ENCODE assay signal across 12 cellular contexts in the genomic region with DNA sequence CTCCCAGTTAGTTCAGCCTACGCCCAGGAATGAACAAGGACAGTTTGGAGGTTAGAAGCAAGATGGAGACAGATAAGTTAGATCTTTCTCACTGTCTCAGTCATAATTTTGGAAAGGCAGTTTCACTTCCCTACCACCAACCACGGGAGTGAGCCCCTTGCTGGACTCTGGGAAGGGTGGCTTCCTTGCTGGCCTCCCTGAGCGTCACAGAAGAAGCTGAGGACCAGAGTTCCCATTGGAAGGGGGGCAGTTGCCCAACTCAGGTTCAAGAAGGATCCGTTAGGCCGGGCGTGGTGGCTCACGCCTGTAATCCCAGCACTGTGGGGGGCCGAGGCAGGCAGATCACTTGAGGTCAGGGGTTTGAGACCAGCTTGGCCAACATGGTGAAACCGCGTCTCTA.
DNase-seq lines count a peak whose midpoint lies in the region; FAIRE-seq and TF ChIP-seq lines count a peak whose summit lies in the region.
"Had no signal": no experiment of that assay in that cellular context is flagged by ENCODE, and none has a peak within 500 bp of the region (broad histone marks: within the 10 kb centered on the region; RNA-seq: fewer than 3 reads in every experiment).

No MANE protein-coding gene starts in this region.

- no peaks in the 10 kb centered on the region for H3K36me3 ChIP-seq in KMS-11 (ENCODE audit: insufficient read depth)
- H3K36me3 ChIP-seq: gastroesophageal sphincter had no signal

- peaks cover 4% of the 10 kb centered on the region for H3K9me3 Mint-ChIP-seq in activated CD4-positive, alpha-beta T cell treated with anti-CD3 and anti-CD28 coated beads, Interleukin-2, amount 10 ng/mL, durations not matched to agents 24 days and 14 days
- H3K9me3 Mint-ChIP-seq in activated CD4-positive, alpha-beta memory T cell treated with anti-CD3 and anti-CD28 coated beads for 36 hours = peaks cover 2% of the 10 kb centered on the region
- no peaks in the 10 kb centered on the region for H3K9me3 Mint-ChIP-seq in immature natural killer cell

- intact Hi-C loops in activated CD4-positive, alpha-beta T cell treated with anti-CD3 and anti-CD28 coated beads, Interleukin-2, amount 10 ng/mL, durations not matched to agents 24 days and 14 days (cut with micrococcal nuclease) = loop anchor here (5.0 to 10.0 kb wide), 4 partner anchors 106 to 426 kb away; partner anchors contain the start of gene MAX
- intact Hi-C loops in activated CD4-positive, alpha-beta memory T cell treated with anti-CD3 and anti-CD28 coated beads for 36 hours (cut with micrococcal nuclease) = loop anchor here (5.0 kb wide), 3 partner anchors 94 to 221 kb away; partner anchors contain the start of gene FNTB

- H3K4me3 Mint-ChIP-seq in activated CD4-positive, alpha-beta T cell treated with anti-CD3 and anti-CD28 coated beads, Interleukin-2, amount 10 ng/mL, durations not matched to agents 24 days and 14 days = peak overlapping the region; percentile 74
- no peak overlapping the region for H3K4me3 Mint-ChIP-seq in activated CD4-positive, alpha-beta memory T cell treated with anti-CD3 and anti-CD28 coated beads for 36 hours
- no peak overlapping the region for H3K4me3 Mint-ChIP-seq in immature natural killer cell

- H3K27me3 ChIP-seq in KMS-11 (ENCODE audit: insufficient read depth, low read depth) = no peaks in the 10 kb centered on the region
- H3K27me3 ChIP-seq: gastroesophageal sphincter had no signal

- H3K27me3 Mint-ChIP-seq in activated CD4-positive, alpha-beta T cell treated with anti-CD3 and anti-CD28 coated beads, Interleukin-2, amount 10 ng/mL, durations not matched to agents 24 days and 14 days = no peaks in the 10 kb centered on the region
- peaks cover 2% of the 10 kb centered on the region for H3K27me3 Mint-ChIP-seq in activated CD4-positive, alpha-beta memory T cell treated with anti-CD3 and anti-CD28 coated beads for 36 hours
- H3K27me3 Mint-ChIP-seq in immature natural killer cell (ENCODE audit: low read depth in 3 of 3) = peaks cover 5 to 7% (median 6%) of the 10 kb centered on the region in 3 donors
- H3K27me3 Mint-ChIP-seq: stimulated activated naive CD8-positive, alpha-beta T cell treated with anti-CD3 and anti-CD28 coated beads, Interleukin-15, amount 100 ng/mL, for 72 hours had no signal

- H3K36me3 Mint-ChIP-seq in activated CD4-positive, alpha-beta T cell treated with anti-CD3 and anti-CD28 coated beads, Interleukin-2, amount 10 ng/mL, durations not matched to agents 24 days and 14 days (ENCODE audit: low read depth) = no peaks in the 10 kb centered on the region
- H3K36me3 Mint-ChIP-seq in activated CD4-positive, alpha-beta memory T cell treated with anti-CD3 and anti-CD28 coated beads for 36 hours = peaks cover 4% of the 10 kb centered on the region
- H3K36me3 Mint-ChIP-seq in immature natural killer cell = no peaks in the 10 kb centered on the region

- no peak for FAIRE-seq in H54 (lab: Jason Lieb, UNC)

- no peak overlapping the region for H3K27ac ChIP-seq in KMS-11
- H3K27ac ChIP-seq: gastroesophageal sphincter had no signal

- H3K4me2 ChIP-seq in KMS-11 = peak overlapping the region; percentile 37

- H3K79me2 ChIP-seq in KMS-11 (ENCODE audit: insufficient read depth, low read depth) = no peaks in the 10 kb centered on the region

- DNase-seq in activated CD4-positive, alpha-beta T cell treated with anti-CD3 and anti-CD28 coated beads, Interleukin-2, amount 10 ng/mL, durations not matched to agents 24 days and 14 days = no peak
- DNase-seq in activated CD4-positive, alpha-beta T cell treated with anti-CD3 and anti-CD28 coated beads, Interleukin-2, amount 50 U/mL, for 4 hours = no peak
- DNase-seq in activated CD4-positive, alpha-beta memory T cell treated with anti-CD3 and anti-CD28 coated beads for 36 hours = no peak
- DNase-seq in midbrain (lab: John Stamatoyannopoulos, UW) (peak; percentile 8), A172 (ENCODE audit: low spot score) (no peak), immature natural killer cell (no peak), H54 (ENCODE audit: insufficient read length, low spot score) (no peak)
- DNase-seq: activated CD8-positive, alpha-beta memory T cell treated with anti-CD3 and anti-CD28 coated beads, Interleukin-2, amount 50 U/mL, for 48 hours; NCI-H187 treated with DMSO at 0.1 percent for 48 hours had no signal

- H3K4me3 ChIP-seq in KMS-11 (IDR thresholded peaks at IDR 0.05; ENCODE audit: insufficient read depth, low read depth, low read length) = no peak overlapping the region
- H3K4me3 ChIP-seq: gastroesophageal sphincter had no signal

- no peak overlapping the region for H3K9ac ChIP-seq in KMS-11

- H4K20me1 ChIP-seq in KMS-11 (ENCODE audit: insufficient read depth) = no peaks in the 10 kb centered on the region

- TF ChIP-seq CTCF in KMS-11 (conservative IDR thresholded peaks at IDR 0.05; ENCODE audit: low read depth, low read length) = no peak

- no peak for TF ChIP-seq POLR2A in H54 (IDR thresholded peaks at IDR 0.05; ENCODE audit: low read depth, low read length)

- H2AFZ ChIP-seq in KMS-11 (ENCODE audit: low read depth) = no peak overlapping the region

- peaks cover 74% of the 10 kb centered on the region for H3K4me1 ChIP-seq in KMS-11 (ENCODE audit: low read depth, poor library complexity, severe bottlenecking)
- H3K4me1 ChIP-seq: gastroesophageal sphincter had no signal

- CTCF ChIA-PET in activated CD4-positive, alpha-beta memory T cell treated with anti-CD3 and anti-CD28 coated beads for 36 hours (lab: Charles Lee) = interaction anchor here (1.6 to 2.1 kb wide), 3 partner anchors 27 to 73 kb away, joined by 3 to 8 read pairs (median 3); no protein-coding TSS in a partner anchor

- POLR2A ChIA-PET in activated CD4-positive, alpha-beta memory T cell treated with anti-CD3 and anti-CD28 coated beads for 36 hours (lab: Charles Lee) = no interaction called here

- H3K4me1 Mint-ChIP-seq in activated CD4-positive, alpha-beta T cell treated with anti-CD3 and anti-CD28 coated beads, Interleukin-2, amount 10 ng/mL, durations not matched to agents 24 days and 14 days = peaks cover 68% of the 10 kb centered on the region
- H3K4me1 Mint-ChIP-seq in activated CD4-positive, alpha-beta memory T cell treated with anti-CD3 and anti-CD28 coated beads for 36 hours (ENCODE audit: low read depth) = peaks cover 64% of the 10 kb centered on the region
- H3K4me1 Mint-ChIP-seq in immature natural killer cell = peaks cover 14 to 39% of the 10 kb centered on the region in 2 donors

- H3K27ac Mint-ChIP-seq in activated CD4-positive, alpha-beta T cell treated with anti-CD3 and anti-CD28 coated beads, Interleukin-2, amount 10 ng/mL, durations not matched to agents 24 days and 14 days = peak overlapping the region; percentile 89
- H3K27ac Mint-ChIP-seq in activated CD4-positive, alpha-beta memory T cell treated with anti-CD3 and anti-CD28 coated beads for 36 hours = peak overlapping the region; percentile 61
- peak overlapping the region in 1 of 6 donors; percentile 49 for H3K27ac Mint-ChIP-seq in immature natural killer cell
